In the genomic region with DNA sequence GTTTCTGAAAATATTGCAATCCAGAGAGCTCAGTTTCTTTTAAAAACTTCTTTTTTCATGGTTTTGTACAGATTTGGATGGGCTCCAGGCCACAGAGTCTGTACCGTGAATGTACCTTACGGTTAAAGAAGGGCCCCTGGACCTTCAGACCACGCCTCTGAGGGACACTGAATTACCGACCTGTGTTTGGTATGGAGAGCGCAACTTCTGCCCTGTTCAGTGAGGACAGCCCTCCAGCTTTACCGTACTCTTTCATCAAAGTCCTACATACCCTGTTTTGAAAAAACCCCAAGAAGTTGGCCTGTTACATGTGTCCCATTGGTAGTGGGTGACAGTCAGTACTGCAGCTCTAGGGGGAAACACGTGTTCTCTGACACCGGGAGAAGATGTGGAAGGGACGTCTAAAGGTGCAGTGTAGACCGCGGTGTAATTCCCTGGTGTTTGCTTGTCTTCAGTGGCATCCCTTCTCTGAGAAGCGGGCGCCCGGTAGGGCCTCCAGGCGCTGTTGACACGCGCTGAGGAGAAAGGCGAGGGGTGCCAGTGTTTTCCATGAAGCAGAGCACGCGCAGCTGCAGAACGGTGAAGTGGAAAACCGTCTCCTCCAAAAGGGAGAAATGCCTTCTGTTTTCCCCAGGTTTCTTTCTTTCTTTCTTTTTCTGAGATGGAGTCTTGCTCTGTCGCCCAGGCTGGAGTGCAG, we compare ENCODE assay signal across 8 cellular contexts. TPM values are rescaled to one million over a fixed set of nuclear protein-coding genes. Genes with fewer than 3 reads are reported as not detected.
DNase-seq lines count a peak whose midpoint lies in the region; ATAC-seq and TF ChIP-seq lines count a peak whose summit lies in the region.

No MANE protein-coding gene starts in this region.

- H3K9me3 ChIP-seq in right atrium auricular region: no peaks in the 10 kb centered on the region
- H3K9me3 ChIP-seq in thyroid gland: no peaks in the 10 kb centered on the region

- peak overlapping the region; percentile 93 for H3K27ac Mint-ChIP-seq in activated CD4-positive, alpha-beta T cell treated with anti-CD3 and anti-CD28 coated beads, Interleukin-2, amount 10 ng/mL, durations not matched to agents 7 days and 5 days
- peak overlapping the region; percentile 99 for H3K27ac Mint-ChIP-seq in activated CD4-positive, alpha-beta memory T cell treated with anti-CD3 and anti-CD28 coated beads for 36 hours

- peaks cover 0 to 96% of the 10 kb centered on the region in 2 donors for H3K4me1 ChIP-seq in right atrium auricular region
- H3K4me1 ChIP-seq in thyroid gland: peaks cover 34 to 79% of the 10 kb centered on the region in 2 donors

- no peak for DNase-seq in activated CD4-positive, alpha-beta T cell treated with anti-CD3 and anti-CD28 coated beads, Interleukin-2, amount 10 ng/mL, durations not matched to agents 7 days and 5 days
- DNase-seq in activated CD4-positive, alpha-beta T cell treated with anti-CD3 and anti-CD28 coated beads, Interleukin-2, amount 50 U/mL, for 4 hours: no peak
- DNase-seq in activated CD4-positive, alpha-beta memory T cell treated with anti-CD3 and anti-CD28 coated beads for 36 hours: peak; percentile 47
- no peak for DNase-seq in right atrium auricular region (ENCODE audit: low spot score)
- DNase-seq in thyroid gland: no peak
- DNase-seq in DMS114 treated with DMSO at 0.1 percent for 48 hours (lab: John Stamatoyannopoulos, UW; ENCODE audit: unreplicated experiment): no peak
- DNase-seq in COLO829 (ENCODE audit: low spot score): no peak

- H3K4me1 Mint-ChIP-seq in activated CD4-positive, alpha-beta T cell treated with anti-CD3 and anti-CD28 coated beads, Interleukin-2, amount 10 ng/mL, durations not matched to agents 7 days and 5 days: peaks cover 90% of the 10 kb centered on the region
- peaks cover 89% of the 10 kb centered on the region for H3K4me1 Mint-ChIP-seq in activated CD4-positive, alpha-beta memory T cell treated with anti-CD3 and anti-CD28 coated beads for 36 hours (ENCODE audit: low read depth)

- CTCF ChIA-PET in activated CD4-positive, alpha-beta T cell treated with anti-CD3 and anti-CD28 coated beads, Interleukin-2, amount 10 ng/mL, durations not matched to agents 7 days and 5 days (lab: Charles Lee): interaction anchor here (0.9 to 1.8 kb wide), 6 partner anchors 10 to 133 kb away, joined by 3 to 6 read pairs (median 4); no protein-coding TSS in a partner anchor
- CTCF ChIA-PET in activated CD4-positive, alpha-beta memory T cell treated with anti-CD3 and anti-CD28 coated beads for 36 hours (lab: Charles Lee): interaction anchor here (0.6 to 1.8 kb wide), 9 partner anchors 21 to 324 kb away, joined by 3 to 6 read pairs (median 3); no protein-coding TSS in a partner anchor

- H3K4me3 ChIP-seq in right atrium auricular region (no peak overlapping the region), thyroid gland (replicated peaks in 1 of 3) (no peak overlapping the region)

- H3K36me3 ChIP-seq in right atrium auricular region: no peaks in the 10 kb centered on the region
- no peaks in the 10 kb centered on the region for H3K36me3 ChIP-seq in thyroid gland

- H3K9me3 Mint-ChIP-seq in activated CD4-positive, alpha-beta T cell treated with anti-CD3 and anti-CD28 coated beads, Interleukin-2, amount 10 ng/mL, durations not matched to agents 7 days and 5 days: no peaks in the 10 kb centered on the region
- no peaks in the 10 kb centered on the region for H3K9me3 Mint-ChIP-seq in activated CD4-positive, alpha-beta memory T cell treated with anti-CD3 and anti-CD28 coated beads for 36 hours

- POLR2A ChIA-PET in activated CD4-positive, alpha-beta T cell treated with anti-CD3 and anti-CD28 coated beads, Interleukin-2, amount 10 ng/mL, durations not matched to agents 7 days and 5 days (lab: Charles Lee): interaction anchor here (0.9 kb wide), 1 partner anchor 1836 kb away, joined by 3 read pairs; the partner anchor contains the start of genes SGSH and SLC26A11
- POLR2A ChIA-PET in activated CD4-positive, alpha-beta memory T cell treated with anti-CD3 and anti-CD28 coated beads for 36 hours (lab: Charles Lee): interaction anchor here (0.7 to 0.9 kb wide), 4 partner anchors 11 to 40 kb away, joined by 3 read pairs; no protein-coding TSS in a partner anchor

- ATAC-seq in HG03095 (IDR thresholded peaks at IDR 0.05; ENCODE audit: unreplicated experiment): no peak

- H3K27me3 ChIP-seq in right atrium auricular region: no peaks in the 10 kb centered on the region
- H3K27me3 ChIP-seq in thyroid gland: no peaks in the 10 kb centered on the region

- peaks cover 41% of the 10 kb centered on the region for H3K36me3 Mint-ChIP-seq in activated CD4-positive, alpha-beta T cell treated with anti-CD3 and anti-CD28 coated beads, Interleukin-2, amount 10 ng/mL, durations not matched to agents 7 days and 5 days (ENCODE audit: low read depth)
- peaks cover 49% of the 10 kb centered on the region for H3K36me3 Mint-ChIP-seq in activated CD4-positive, alpha-beta memory T cell treated with anti-CD3 and anti-CD28 coated beads for 36 hours

- WGBS in thyroid gland, 2 donors: 86 to 89% methylated on average over 23 of the region's 23 CpGs

- TF ChIP-seq CTCF in right atrium auricular region (IDR thresholded peaks at IDR 0.05): no peak
- no peak for TF ChIP-seq CTCF in thyroid gland (IDR thresholded peaks at IDR 0.05)

- no peak for TF ChIP-seq POLR2A in thyroid gland (IDR thresholded peaks at IDR 0.05)

- no peaks in the 10 kb centered on the region for H3K27me3 Mint-ChIP-seq in activated CD4-positive, alpha-beta T cell treated with anti-CD3 and anti-CD28 coated beads, Interleukin-2, amount 10 ng/mL, durations not matched to agents 7 days and 5 days
- no peaks in the 10 kb centered on the region for H3K27me3 Mint-ChIP-seq in activated CD4-positive, alpha-beta memory T cell treated with anti-CD3 and anti-CD28 coated beads for 36 hours

- H3K27ac ChIP-seq in right atrium auricular region (peak overlapping the region; percentile 72 to 77), thyroid gland (peak overlapping the region in 2 of 3 donors; percentile 71 to 88)

- peak overlapping the region; percentile 65 for H3K4me3 Mint-ChIP-seq in activated CD4-positive, alpha-beta T cell treated with anti-CD3 and anti-CD28 coated beads, Interleukin-2, amount 10 ng/mL, durations not matched to agents 7 days and 5 days
- H3K4me3 Mint-ChIP-seq in activated CD4-positive, alpha-beta memory T cell treated with anti-CD3 and anti-CD28 coated beads for 36 hours: peak overlapping the region; percentile 75

- intact Hi-C loops in activated CD4-positive, alpha-beta memory T cell treated with anti-CD3 and anti-CD28 coated beads for 36 hours (cut with micrococcal nuclease): loop anchor here (1.0 to 5.0 kb wide), 2 partner anchors 28 to 423 kb away; no protein-coding TSS in a partner anchor
- intact Hi-C loops in thyroid gland (cut with DNase I): no loop called here

RNA-seq across cellular contexts. Expression of gene PGS1, which starts 6.2 kb away (rescaled TPM):
- total RNA-seq in activated CD4-positive, alpha-beta T cell treated with anti-CD3 and anti-CD28 coated beads, Interleukin-2, amount 10 ng/mL, durations not matched to agents 7 days and 5 days: 10 to 100 TPM; 71.1 to 78.3 TPM
- total RNA-seq in activated CD4-positive, alpha-beta memory T cell treated with anti-CD3 and anti-CD28 coated beads for 36 hours: 10 to 100 TPM; 75.8 to 78.1 TPM
- total RNA-seq in right atrium auricular region (10 to 100 TPM; 21.2 to 21.8 TPM), thyroid gland (10 to 100 TPM; 41.2 to 87.2 (median 69.1) TPM)

RNA-seq across cellular contexts. Expression of gene SOCS3, which starts 24.8 kb away (rescaled TPM):
- total RNA-seq in activated CD4-positive, alpha-beta T cell treated with anti-CD3 and anti-CD28 coated beads, Interleukin-2, amount 10 ng/mL, durations not matched to agents 7 days and 5 days: 10 to 100 TPM; 22.2 to 24.4 TPM
- total RNA-seq in activated CD4-positive, alpha-beta memory T cell treated with anti-CD3 and anti-CD28 coated beads for 36 hours: 100 to 1,000 TPM; 162 to 167 TPM
- total RNA-seq in right atrium auricular region (10 to 100 TPM; 39.9 to 56.8 TPM), thyroid gland (100 to 1,000 TPM in 1 of 4 donors, 10 to 100 TPM in 2, 1 to 10 TPM in 1; 9.2 to 110 (median 33.3) TPM)
